In the genomic region with DNA sequence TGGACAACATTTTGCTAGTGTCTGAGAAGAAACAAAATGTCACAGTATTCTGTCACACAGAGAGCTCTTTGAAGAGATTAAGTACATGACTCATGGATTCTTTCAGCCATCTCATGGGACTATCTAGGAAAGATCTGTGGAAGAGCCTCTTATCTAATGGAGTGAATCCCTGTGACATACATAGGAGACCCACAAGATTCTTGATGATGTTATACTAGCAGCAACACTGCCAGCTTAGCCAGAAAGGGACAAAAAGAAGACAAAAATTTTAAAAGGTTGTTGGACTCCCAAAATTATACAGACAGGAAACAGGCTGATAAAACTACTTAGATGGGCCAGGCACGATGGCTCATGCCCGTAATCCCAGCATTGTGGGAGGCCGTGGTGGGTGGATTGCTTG, we compare ENCODE assay signal across 23 cellular contexts.
DNase-seq lines count a peak whose midpoint lies in the region; ATAC-seq, FAIRE-seq and TF ChIP-seq lines count a peak whose summit lies in the region.
"Had no signal": no experiment of that assay in that cellular context is flagged by ENCODE, and none has a peak within 500 bp of the region (broad histone marks: within the 10 kb centered on the region; RNA-seq: fewer than 3 reads in every experiment).

No MANE protein-coding gene starts in this region.

- H3K27ac Mint-ChIP-seq in endothelial cell (ENCODE audit: unreplicated experiment) = no peak overlapping the region
- H3K27ac Mint-ChIP-seq: B cell; CD4-positive, alpha-beta T cell; CD8-positive, alpha-beta T cell had no signal

- no peak overlapping the region for H3K56ac ChIP-seq in H1 (replicated peaks; ENCODE audit: insufficient read length, low read depth, low read length)

- H3K36me3 ChIP-seq in HEK293 (ENCODE audit: control insufficient read depth in 2 of 2, insufficient read depth in 1 of 2, low read length in 2 of 2) (no peaks in the 10 kb centered on the region), H1 (ENCODE audit: control insufficient read depth in 2 of 4, insufficient read depth in 4 of 4, low read length in 3 of 4) (no peaks in the 10 kb centered on the region), osteoblast (ENCODE audit: insufficient read depth, low read length) (no peaks in the 10 kb centered on the region)

- H2AFZ ChIP-seq in H1 (ENCODE audit: low read length) = no peak overlapping the region
- no peak overlapping the region for H2AFZ ChIP-seq in osteoblast (ENCODE audit: low read length)

- TF ChIP-seq RAD21 in H1 (IDR thresholded peaks at IDR 0.05 in 1 of 2, conservative IDR thresholded peaks at IDR 0.05 in 1 of 2; ENCODE audit: low read depth in 2 of 2, low read length in 2 of 2) = no peak

- no peak overlapping the region for H4K5ac ChIP-seq in H1 (ENCODE audit: insufficient read length, low read depth, low read length)

- H3K4me2 ChIP-seq in H1 (ENCODE audit: insufficient read depth in 1 of 2, low read depth in 2 of 2, low read length in 2 of 2) (no peak overlapping the region), osteoblast (ENCODE audit: insufficient read depth, low read length) (no peak overlapping the region)
- H3K4me2 ChIP-seq: A549 had no signal

- no peak for ATAC-seq in GM18505 (IDR thresholded peaks at IDR 0.05; ENCODE audit: unreplicated experiment)
- ATAC-seq: A549; CD8-positive, alpha-beta T cell had no signal

- no peak overlapping the region for H4K8ac ChIP-seq in H1 (ENCODE audit: extremely low read depth, insufficient read depth, low read length)

- CTCF ChIA-PET in HEK293 (lab: Yijun Ruan, JAX) = interaction anchor here (0.6 to 1.3 kb wide), 2 partner anchors 155 to 340 kb away, joined by 3 to 4 read pairs; no protein-coding TSS in a partner anchor
- CTCF ChIA-PET in H1 (lab: Charles Lee; ENCODE audit: partially characterized antibody) = interaction anchor here (0.6 to 2.2 kb wide), 4 partner anchors 9 to 1803 kb away, joined by 3 to 16 read pairs (median 4); no protein-coding TSS in a partner anchor

- no peaks in the 10 kb centered on the region for H3K79me2 ChIP-seq in H1 (ENCODE audit: control insufficient read depth in 1 of 2, insufficient read depth in 2 of 2, low read length in 2 of 2)
- H3K79me2 ChIP-seq in osteoblast (ENCODE audit: insufficient read depth, low read length) = no peaks in the 10 kb centered on the region

- no peak overlapping the region for H2BK20ac ChIP-seq in H1 (ENCODE audit: low read length)

- no peak overlapping the region for H3K4ac ChIP-seq in H1 (replicated peaks; ENCODE audit: insufficient read length, low read depth, low read length)

- FAIRE-seq in H1 (lab: Jason Lieb, UNC) = no peak
- FAIRE-seq: A549, D721Med, G401.6, GM12891, GM18507 had no signal

- no peaks in the 10 kb centered on the region for H4K20me1 ChIP-seq in H1 (replicated peaks in 1 of 2; ENCODE audit: control insufficient read depth in 1 of 2, insufficient read depth in 2 of 2, low read length in 2 of 2)
- no peaks in the 10 kb centered on the region for H4K20me1 ChIP-seq in osteoblast (ENCODE audit: insufficient read depth, low read length)
- H4K20me1 ChIP-seq: BLaER1 treated with 17β-estradiol and CSF1 and Interleukin-3, amounts not matched to agents 10 nM and 100 nM had no signal

- no peak overlapping the region for H3K23ac ChIP-seq in H1 (ENCODE audit: insufficient read length)

- H3K36me3 Mint-ChIP-seq in endothelial cell (ENCODE audit: low read depth, unreplicated experiment) = peaks cover 3% of the 10 kb centered on the region
- H3K36me3 Mint-ChIP-seq: CD8-positive, alpha-beta T cell had no signal

- DNase-seq in DMS53 (lab: John Stamatoyannopoulos, UW) = peak; percentile 0
- DNase-seq in DMS53 treated with DMSO at 0.1 percent for 48 hours (lab: John Stamatoyannopoulos, UW; ENCODE audit: unreplicated experiment) = no peak
- no peak for DNase-seq in H1 (ENCODE audit: low read depth in 1 of 2, low spot score in 2 of 2)
- peak; percentile 76 for DNase-seq in osteoblast (ENCODE audit: insufficient read length, low spot score, missing footprints)
- DNase-seq in endothelial cell (ENCODE audit: low spot score) = no peak
- DNase-seq: AML-193; Caco-2; Calu3; CD4-positive, alpha-beta T cell; CD8-positive, alpha-beta T cell; DMS79 treated with DMSO at 0.1 percent for 48 hours; GF-D8 had no signal

- 94% methylated on average over 3 of the region's 3 CpGs; no CpG with 5 or more reads in 1 of the 2 experiments for WGBS in H1 (ENCODE audit: extremely low coverage in 1 of 2, insufficient coverage in 1 of 2, insufficient read length in 1 of 2, insufficient replicate concordance in 2 of 2, low coverage in 1 of 2, low lambda C conversion rate in 2 of 2, missing lambda C conversion rate in 1 of 2), 2 experiments

- H3K4me1 ChIP-seq in HEK293 (ENCODE audit: control insufficient read depth, insufficient read depth, low read length) = no peaks in the 10 kb centered on the region
- peaks cover 0 to 5% (median 2%) of the 10 kb centered on the region in 4 experiments; a peak in 2 of 7 replicates for H3K4me1 ChIP-seq in H1 (replicated peaks in 1 of 4; ENCODE audit: control insufficient read depth in 3 of 4, insufficient read depth in 4 of 4, low read length in 3 of 4)
- H3K4me1 ChIP-seq in osteoblast (ENCODE audit: insufficient read depth, low read length) = no peaks in the 10 kb centered on the region
- H3K4me1 ChIP-seq: A549, Caco-2 had no signal

- no peak overlapping the region for H3K18ac ChIP-seq in H1 (ENCODE audit: extremely low read depth, low read length)

- H3K4me3 ChIP-seq in HEK293 (ENCODE audit: low read depth, low read length) = no peak overlapping the region
- no peak overlapping the region for H3K4me3 ChIP-seq in H1 (ENCODE audit: extremely low read depth in 1 of 4, insufficient read depth in 2 of 4, low read depth in 3 of 4, low read length in 4 of 4)
- H3K4me3 ChIP-seq in osteoblast (ENCODE audit: insufficient read depth, low read length) = no peak overlapping the region
- H3K4me3 ChIP-seq: A549 had no signal

- TF ChIP-seq CTCF in HEK293 (tag by site-specific recombination; IDR thresholded peaks at IDR 0.05) (no peak), H1 (IDR thresholded peaks at IDR 0.05; ENCODE audit: control extremely low read depth in 1 of 3, insufficient read depth in 1 of 3, low read depth in 1 of 3, low read length in 3 of 3) (no peak), osteoblast (IDR thresholded peaks at IDR 0.05; ENCODE audit: extremely low read depth, low read depth, low read length) (no peak), endothelial cell (IDR thresholded peaks at IDR 0.05; ENCODE audit: unreplicated experiment) (no peak)

- H3K27me3 ChIP-seq in H1 (replicated peaks in 1 of 4; ENCODE audit: control insufficient read depth in 3 of 4, extremely low read depth in 1 of 4, insufficient read depth in 3 of 4, low read length in 3 of 4) (no peaks in the 10 kb centered on the region), osteoblast (ENCODE audit: insufficient read depth, low read length) (peaks cover 15% of the 10 kb centered on the region)
- H3K27me3 ChIP-seq: BLaER1 treated with 17β-estradiol and CSF1 and Interleukin-3, amounts not matched to agents 10 nM and 100 nM had no signal

- no peak for TF ChIP-seq POLR2A in H1 (IDR thresholded peaks at IDR 0.05; ENCODE audit: control extremely low read depth in 1 of 2, low read depth in 2 of 2, low read length in 2 of 2)
- TF ChIP-seq POLR2A in GM18505 (IDR thresholded peaks at IDR 0.05; ENCODE audit: borderline replicate concordance, extremely low read depth, insufficient read depth, insufficient read length) = no peak

- no peaks in the 10 kb centered on the region for H3K4me1 Mint-ChIP-seq in endothelial cell (ENCODE audit: unreplicated experiment)

- no peak overlapping the region for H3K27ac ChIP-seq in HEK293 (ENCODE audit: extremely low read depth, low read depth, low read length)
- no peak overlapping the region for H3K27ac ChIP-seq in H1 (ENCODE audit: low read depth, low read length)
- H3K27ac ChIP-seq in osteoblast (ENCODE audit: low read depth, low read length) = no peak overlapping the region
- H3K27ac ChIP-seq: 22Rv1, A549, C4-2B had no signal

- no peak for TF ChIP-seq EP300 in H1 (IDR thresholded peaks at IDR 0.05; ENCODE audit: borderline replicate concordance in 1 of 2, low read depth in 2 of 2, low read length in 2 of 2)

- H2BK15ac ChIP-seq in H1 (ENCODE audit: low read length) = no peak overlapping the region

- H3K23me2 ChIP-seq in H1 (ENCODE audit: low read depth, low read length) = no peaks in the 10 kb centered on the region

- H2BK5ac ChIP-seq in H1 (ENCODE audit: low read depth, low read length) = no peak overlapping the region

- no peak overlapping the region for H3K9ac ChIP-seq in H1 (replicated peaks in 1 of 4; ENCODE audit: extremely low read depth in 1 of 4, low read depth in 3 of 4, low read length in 3 of 4)
- H3K9ac ChIP-seq: BLaER1 treated with 17β-estradiol and CSF1 and Interleukin-3, amounts not matched to agents 10 nM and 100 nM had no signal

- H2BK12ac ChIP-seq in H1 (ENCODE audit: low read depth, low read length) = no peak overlapping the region

- H3K4me3 Mint-ChIP-seq in endothelial cell (ENCODE audit: unreplicated experiment) = no peak overlapping the region
- H3K4me3 Mint-ChIP-seq: B cell; CD4-positive, alpha-beta T cell; CD8-positive, alpha-beta T cell had no signal

- no peak overlapping the region for H2AK5ac ChIP-seq in H1 (ENCODE audit: low read depth, low read length)

- H3K79me1 ChIP-seq in H1 (ENCODE audit: low read depth, low read length) = no peaks in the 10 kb centered on the region

- peaks cover 1% of the 10 kb centered on the region for H3K27me3 Mint-ChIP-seq in endothelial cell (ENCODE audit: unreplicated experiment)
- H3K27me3 Mint-ChIP-seq: B cell; CD4-positive, alpha-beta T cell had no signal

- H3K9me3 ChIP-seq in HEK293 (ENCODE audit: control insufficient read depth, insufficient read depth, low read depth, low read length) (no peaks in the 10 kb centered on the region), H1 (ENCODE audit: insufficient read depth in 2 of 2, low read depth in 1 of 2, low read length in 1 of 2) (peaks cover 7 to 10% of the 10 kb centered on the region in 2 experiments; a peak in 3 of 4 replicates), osteoblast (ENCODE audit: low read depth, low read length) (no peaks in the 10 kb centered on the region)

- H2BK120ac ChIP-seq in H1 (replicated peaks; ENCODE audit: low read depth, low read length) = no peak overlapping the region

- no peaks in the 10 kb centered on the region for H3K9me3 Mint-ChIP-seq in endothelial cell (ENCODE audit: unreplicated experiment)
- H3K9me3 Mint-ChIP-seq: CD4-positive, alpha-beta T cell; CD8-positive, alpha-beta T cell had no signal

- POLR2A ChIA-PET in HEK293 (lab: Yijun Ruan, JAX) = no interaction called here
- POLR2A ChIA-PET in H1 (lab: Charles Lee; ENCODE audit: partially characterized antibody) = interaction anchor here (1.0 kb wide), 1 partner anchor 109 kb away, joined by 3 read pairs; no protein-coding TSS in a partner anchor

- no peak overlapping the region for H4K91ac ChIP-seq in H1 (replicated peaks; ENCODE audit: insufficient read length, low read length)

- H3K14ac ChIP-seq in H1 (ENCODE audit: insufficient read length) = no peak overlapping the region

TF ChIP-seq in HEK293, 187 proteins besides CTCF, POLR2A, EP300 and RAD21 (continues in another document):
- no peak for TF ChIP-seq ZNF48 (tag by site-specific recombination; IDR thresholded peaks at IDR 0.05)
- TF ChIP-seq SETDB1 (IDR thresholded peaks at IDR 0.05; ENCODE audit: insufficient read length, low read length) = peak; percentile 90

TF ChIP-seq in H1, 55 proteins besides CTCF, POLR2A, EP300 and RAD21 (continues in another document):
- no peak for TF ChIP-seq CTBP2 (IDR thresholded peaks at IDR 0.05; ENCODE audit: borderline replicate concordance, insufficient read depth, insufficient read length, low read length)

Comparison
In these comparisons a context has a peak if more than half of its experiments do, and no peak if none do; other contexts are left out.
1. DNase-seq: peak in DMS53 (single experiment) and osteoblast (single experiment); none in DMS53 treated with DMSO at 0.1 percent for 48 hours (single experiment), H1 (0 of 2) and endothelial cell (single experiment).